ENCODE assay signal across 27 cellular contexts in the genomic region with DNA sequence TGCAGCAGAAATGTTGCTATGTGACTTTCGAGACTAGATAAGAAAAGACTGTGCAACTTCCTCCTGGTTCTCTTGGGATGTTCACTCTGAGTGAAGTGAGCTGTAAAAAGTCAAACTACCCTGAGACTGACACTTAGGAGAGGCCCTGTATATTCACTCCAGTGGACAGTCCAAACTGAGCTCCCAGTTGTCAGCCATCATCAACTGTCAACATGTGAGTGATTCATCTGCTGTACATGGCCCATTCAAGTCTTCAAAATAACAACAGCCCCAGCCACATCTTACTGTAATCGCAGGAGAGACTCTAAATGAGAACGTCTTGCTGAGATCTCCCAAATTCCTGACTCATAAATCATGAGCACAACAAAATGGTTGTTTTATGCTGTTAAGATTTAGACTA. TPM values are rescaled to one million over a fixed set of nuclear protein-coding genes. Genes with fewer than 3 reads are reported as not detected.
"Had no signal": no experiment of that assay in that cellular context is flagged by ENCODE, and none has a peak within 500 bp of the region (broad histone marks: within the 10 kb centered on the region; RNA-seq: fewer than 3 reads in every experiment).

No MANE protein-coding gene starts in this region.

- H3K9ac ChIP-seq: neural progenitor cell had no signal

- H3K9me3 ChIP-seq: mucosa of descending colon, neutrophil, ovary, right lobe of liver, suprapubic skin, thoracic aorta, upper lobe of right lung had no signal

- H3K36me3 ChIP-seq: left ventricle myocardium inferior, neural progenitor cell, neutrophil, ovary, right atrium auricular region, right lobe of liver, spleen, suprapubic skin, thoracic aorta, tibial artery, upper lobe of right lung had no signal

- H3K4me2 ChIP-seq: neural progenitor cell had no signal

- DNase-seq: hypothalamus; immature natural killer cell; left ventricle myocardium inferior; midbrain; mucosa of descending colon; naive B cell; natural killer cell; nephron progenitor cell; occipital lobe; ovary; right lobe of liver; spleen; stimulated activated CD4-positive, alpha-beta T cell treated with anti-CD3 and anti-CD28 coated beads, Interleukin-4, amount 100 ng/mL, for 24 hours; stimulated activated naive CD4-positive, alpha-beta T cell; tibial artery; trophoblast cell; upper lobe of right lung had no signal

- H3K27ac ChIP-seq: left ventricle myocardium inferior, neural progenitor cell, neutrophil, ovary, right atrium auricular region, right lobe of liver, skin epidermis, spleen, suprapubic skin, thoracic aorta, tibial artery, upper lobe of right lung had no signal

- ATAC-seq: mucosa of descending colon; natural killer cell; right lobe of liver; stimulated activated effector memory CD8-positive, alpha-beta T cell treated with anti-CD3 and anti-CD28 coated beads, Interleukin-12 subunit alpha, Interleukin-12 subunit beta, amount 100 ng/mL, for 72 hours; upper lobe of right lung had no signal

- H3K4me1 ChIP-seq: left ventricle myocardium inferior, neural progenitor cell, right atrium auricular region, right lobe of liver, spleen, suprapubic skin, tibial artery, upper lobe of right lung had no signal

- H3K4me3 ChIP-seq: left ventricle myocardium inferior, mucosa of descending colon, neural progenitor cell, ovary, right atrium auricular region, right lobe of liver, skin epidermis, spleen, suprapubic skin, thoracic aorta, tibial artery, upper lobe of right lung had no signal

- H3K27me3 ChIP-seq: neutrophil, ovary, right atrium auricular region, right lobe of liver, suprapubic skin, tibial artery, upper lobe of right lung had no signal

- H2AFZ ChIP-seq: neural progenitor cell had no signal

RNA-seq across cellular contexts. Expression of gene UNC80, which starts 8.5 kb away (rescaled TPM):
- total RNA-seq: kidney epithelial cell, mesenteric fat pad, natural killer cell, pulmonary artery endothelial cell, thoracic aorta, upper lobe of right lung had no signal
- polyA plus RNA-seq: immature natural killer cell had no signal
